In the genomic region with DNA sequence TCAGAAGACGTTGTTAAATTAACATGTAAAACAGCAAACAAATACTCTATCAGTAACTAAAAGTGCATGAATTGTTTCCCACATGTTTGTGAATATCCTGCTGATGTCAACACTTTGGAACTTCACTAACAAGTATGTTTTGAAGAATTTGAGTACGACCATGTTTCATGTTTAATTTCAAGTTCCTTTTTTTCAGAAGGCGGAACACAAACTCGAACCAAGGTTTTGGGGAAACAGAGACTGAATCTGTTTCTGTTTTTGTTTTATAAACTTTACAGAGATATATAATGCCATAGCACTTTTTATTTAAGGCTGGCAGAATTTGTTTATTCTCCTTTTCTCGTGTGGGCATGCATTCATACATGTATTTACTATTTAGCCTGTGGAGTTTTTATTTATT, we compare ENCODE assay signal across 11 cellular contexts.
DNase-seq lines count a peak whose midpoint lies in the region; ATAC-seq and TF ChIP-seq lines count a peak whose summit lies in the region.
"Had no signal": no experiment of that assay in that cellular context is flagged by ENCODE, and none has a peak within 500 bp of the region (broad histone marks: within the 10 kb centered on the region; RNA-seq: fewer than 3 reads in every experiment).

No MANE protein-coding gene starts in this region.

- intact Hi-C loops in CD14-positive monocyte (cut with micrococcal nuclease): loop anchor here in 1 of 2 donors (5.0 kb wide), 1 partner anchor 46 kb away; no protein-coding TSS in a partner anchor

- H3K36me3 Mint-ChIP-seq in CD14-positive monocyte: no peaks in the 10 kb centered on the region
- H3K36me3 Mint-ChIP-seq in naive B cell: no peaks in the 10 kb centered on the region

- peaks cover 42% of the 10 kb centered on the region for H3K4me1 Mint-ChIP-seq in CD14-positive monocyte
- peaks cover 11 to 33% (median 13%) of the 10 kb centered on the region in 3 donors for H3K4me1 Mint-ChIP-seq in naive B cell

- H3K27ac Mint-ChIP-seq in CD14-positive monocyte (peak overlapping the region; percentile 20 to 80 (median 69)), naive B cell (peak overlapping the region in 2 of 6 donors; percentile 54 to 59)
- H3K27ac Mint-ChIP-seq: activated B cell treated with CpG ODN at 0.5 μM for 24 hours had no signal

- no peaks in the 10 kb centered on the region for H3K9me3 ChIP-seq in WERI-Rb-1 (ENCODE audit: severe bottlenecking)
- H3K9me3 ChIP-seq: BLaER1 treated with 17β-estradiol and CSF1 and Interleukin-3, amounts not matched to agents 10 nM and 100 nM had no signal

- DNase-seq in CD14-positive monocyte (ENCODE audit: low spot score) (no peak), Kasumi-1 (lab: John Stamatoyannopoulos, UW) (peak; percentile 9 to 19), coronary artery (ENCODE audit: low spot score) (no peak), naive B cell (peak; percentile 11), NCI-H345 (lab: John Stamatoyannopoulos, UW) (no peak), WERI-Rb-1 (no peak), OCI-M2 (lab: John Stamatoyannopoulos, UW; ENCODE audit: unreplicated experiment) (no peak)
- DNase-seq in NK-92 treated with Interleukin-12 subunit alpha and Interleukin-12 subunit beta, amount 100 ng/mL, for 24 hours (lab: John Stamatoyannopoulos, UW): no peak
- DNase-seq: activated B cell treated with CpG ODN at 0.5 μM for 24 hours, activated gamma-delta T cell had no signal

- peaks cover 0 to 2% (median 0%) of the 10 kb centered on the region in 3 donors for H3K27me3 Mint-ChIP-seq in CD14-positive monocyte (ENCODE audit: low read depth in 3 of 3)
- H3K27me3 Mint-ChIP-seq in naive B cell: peaks cover 0 to 6% (median 5%) of the 10 kb centered on the region in 3 donors

- no peaks in the 10 kb centered on the region for H3K36me3 ChIP-seq in WERI-Rb-1
- H3K36me3 ChIP-seq: BLaER1 treated with 17β-estradiol and CSF1 and Interleukin-3, amounts not matched to agents 10 nM and 100 nM had no signal

- H3K27me3 ChIP-seq in WERI-Rb-1 (ENCODE audit: insufficient read depth, low read depth, severe bottlenecking): no peaks in the 10 kb centered on the region
- H3K27me3 ChIP-seq: BLaER1 treated with 17β-estradiol and CSF1 and Interleukin-3, amounts not matched to agents 10 nM and 100 nM had no signal

- H3K27ac ChIP-seq in coronary artery (peak overlapping the region; percentile 49 to 66), WERI-Rb-1 (no peak overlapping the region)

- H3K4me3 Mint-ChIP-seq in CD14-positive monocyte: peak overlapping the region in 1 of 2 donors; percentile 0
- peak overlapping the region in 2 of 8 donors; percentile 10 to 29 for H3K4me3 Mint-ChIP-seq in naive B cell
- H3K4me3 Mint-ChIP-seq: activated B cell treated with CpG ODN at 0.5 μM for 24 hours had no signal

- no peaks in the 10 kb centered on the region for H3K9me3 Mint-ChIP-seq in CD14-positive monocyte
- no peaks in the 10 kb centered on the region for H3K9me3 Mint-ChIP-seq in naive B cell
- H3K9me3 Mint-ChIP-seq: activated B cell treated with CpG ODN at 0.5 μM for 24 hours had no signal

- no peak overlapping the region for H3K4me3 ChIP-seq in coronary artery
- no peak overlapping the region for H3K4me3 ChIP-seq in WERI-Rb-1 (ENCODE audit: low read depth, low read length)
- H3K4me3 ChIP-seq: BLaER1 treated with 17β-estradiol and CSF1 and Interleukin-3, amounts not matched to agents 10 nM and 100 nM had no signal

- peak; percentile 40 to 53 for ATAC-seq in naive B cell (ENCODE audit: low read depth in 2 of 2)

- TF ChIP-seq CTCF in CD14-positive monocyte (IDR thresholded peaks at IDR 0.05) (no peak), coronary artery (IDR thresholded peaks at IDR 0.05) (no peak), WERI-Rb-1 (IDR thresholded peaks at IDR 0.05; ENCODE audit: low read depth, low read length) (no peak)

Comparison
In these comparisons a context has a peak if more than half of its experiments do, and no peak if none do; other contexts are left out.
1. DNase-seq: peak in Kasumi-1 (2 of 2) and naive B cell (single experiment); none in CD14-positive monocyte (single experiment), coronary artery (single experiment), NCI-H345 (single experiment), WERI-Rb-1 (single experiment), NK-92 treated with Interleukin-12 subunit alpha and Interleukin-12 subunit beta, amount 100 ng/mL, for 24 hours (single experiment) and OCI-M2 (single experiment).